8 cellular contexts compared by ENCODE assay signal in the genomic region with DNA sequence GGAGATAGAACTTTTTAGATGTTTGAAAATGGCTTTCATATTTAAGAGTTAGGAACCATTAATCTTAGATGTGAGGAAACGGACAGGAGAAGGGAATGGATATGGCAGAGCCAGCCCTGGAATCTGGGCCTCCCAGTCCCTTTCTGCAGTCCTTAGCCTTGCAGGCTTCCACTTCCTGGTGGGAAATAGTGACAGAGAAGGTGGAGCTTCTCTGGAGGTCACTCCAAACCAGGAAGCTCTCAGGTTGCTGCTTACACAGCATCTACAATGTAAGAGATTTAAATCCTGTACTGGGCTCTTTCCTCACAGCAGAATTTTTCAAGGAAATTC. TPM values are rescaled to one million over a fixed set of nuclear protein-coding genes. Genes with fewer than 3 reads are reported as not detected.
DNase-seq lines count a peak whose midpoint lies in the region; ATAC-seq and TF ChIP-seq lines count a peak whose summit lies in the region.

No MANE protein-coding gene starts in this region.

- peak overlapping the region; percentile 82 for H3K4me3 ChIP-seq in AG04449 (ENCODE audit: low read depth, low read length)
- H3K4me3 ChIP-seq in SU-DHL-6 (ENCODE audit: insufficient read depth, low read length, poor library complexity, severe bottlenecking): no peak overlapping the region
- peak overlapping the region; percentile 88 for H3K4me3 ChIP-seq in upper lobe of right lung

- TF ChIP-seq CTCF in AG04449 (IDR thresholded peaks at IDR 0.05; ENCODE audit: insufficient read depth, low read length, missing control alignments) (no peak), SU-DHL-6 (IDR thresholded peaks at IDR 0.05; ENCODE audit: insufficient read depth, low read length, poor library complexity, severe bottlenecking) (no peak), upper lobe of right lung (IDR thresholded peaks at IDR 0.05) (no peak)

- H3K4me1 ChIP-seq in upper lobe of right lung: peaks cover 46% of the 10 kb centered on the region

- no peaks in the 10 kb centered on the region for H3F3A ChIP-seq in SU-DHL-6 (ENCODE audit: insufficient read depth)

- H3K27ac Mint-ChIP-seq in immature natural killer cell: peak overlapping the region; percentile 93 to 99 (median 98)

- no peaks in the 10 kb centered on the region for H3K79me2 ChIP-seq in SU-DHL-6 (ENCODE audit: insufficient read depth, low read length)

- peak overlapping the region; percentile 93 for H2AFZ ChIP-seq in SU-DHL-6 (ENCODE audit: low read depth, low read length, severe bottlenecking)

- H3K27me3 Mint-ChIP-seq in immature natural killer cell (ENCODE audit: low read depth in 3 of 3): peaks cover 0 to 7% (median 2%) of the 10 kb centered on the region in 3 donors

- peaks cover 17 to 29% (median 19%) of the 10 kb centered on the region in 3 donors for H3K36me3 Mint-ChIP-seq in immature natural killer cell

- no peaks in the 10 kb centered on the region for H3K36me3 ChIP-seq in SU-DHL-6 (ENCODE audit: low read length)
- peaks cover 35% of the 10 kb centered on the region for H3K36me3 ChIP-seq in upper lobe of right lung

- peak overlapping the region; percentile 94 to 99 (median 99) for H3K4me3 Mint-ChIP-seq in immature natural killer cell

- no peak overlapping the region for H3K27ac ChIP-seq in SU-DHL-6 (ENCODE audit: low read depth, low read length)
- H3K27ac ChIP-seq in upper lobe of right lung: peak overlapping the region; percentile 95

- H3K4me1 Mint-ChIP-seq in immature natural killer cell: peaks cover 33 to 37% of the 10 kb centered on the region in 2 donors

- ATAC-seq in GM21447 (IDR thresholded peaks at IDR 0.05; ENCODE audit: unreplicated experiment) (peak; percentile 7), upper lobe of right lung (peak; percentile 43), HG03025 (IDR thresholded peaks at IDR 0.05; ENCODE audit: low FRiP score, unreplicated experiment) (no peak), HG03097 (IDR thresholded peaks at IDR 0.05; ENCODE audit: low FRiP score, unreplicated experiment) (no peak)

- intact Hi-C loops in upper lobe of right lung (cut with DNase I): no loop called here

- H3K9me2 ChIP-seq in SU-DHL-6 (replicated peaks; ENCODE audit: insufficient read depth, low read length): no peaks in the 10 kb centered on the region

- H3K27me3 ChIP-seq in SU-DHL-6 (ENCODE audit: low read length): no peaks in the 10 kb centered on the region
- no peaks in the 10 kb centered on the region for H3K27me3 ChIP-seq in upper lobe of right lung

- H3K4me2 ChIP-seq in SU-DHL-6 (ENCODE audit: low read depth, low read length, poor library complexity, severe bottlenecking): peak overlapping the region; percentile 55

- H3K9ac ChIP-seq in SU-DHL-6 (ENCODE audit: low read length): no peak overlapping the region

- DNase-seq in AG04449 (ENCODE audit: low read depth, low spot score) (no peak), immature natural killer cell (no peak), upper lobe of right lung (no peak), NCI-H2171 (lab: John Stamatoyannopoulos, UW) (no peak)

- no peaks in the 10 kb centered on the region for H4K20me1 ChIP-seq in SU-DHL-6 (ENCODE audit: low read depth, low read length)

- POLR2A ChIA-PET in AG04449 (lab: Yijun Ruan, JAX): interaction anchor here (0.7 to 1.6 kb wide), 4 partner anchors 13 to 45 kb away, joined by 3 to 9 read pairs (median 4); a partner anchor contains a TSS

- H3K9me3 ChIP-seq in SU-DHL-6 (ENCODE audit: insufficient read depth, low read length): no peaks in the 10 kb centered on the region
- H3K9me3 ChIP-seq in upper lobe of right lung: no peaks in the 10 kb centered on the region

- H3K9me3 Mint-ChIP-seq in immature natural killer cell: no peaks in the 10 kb centered on the region

- CTCF ChIA-PET in AG04449 (lab: Yijun Ruan, JAX): interaction anchor here (0.6 to 4.4 kb wide), 19 partner anchors 11 to 116 kb away, joined by 3 to 59 read pairs (median 3); no protein-coding TSS in a partner anchor

RNA-seq across cellular contexts. Expression of a gene that starts 2.5 kb away (rescaled TPM):
- polyA plus RNA-seq in immature natural killer cell: 100 to 1,000 TPM; 331 to 469 (median 429) TPM
- 522 TPM for total RNA-seq in upper lobe of right lung

RNA-seq across cellular contexts. Expression of a gene that starts 40.6 kb away (rescaled TPM):
- 100 to 1,000 TPM; 445 to 680 (median 567) TPM for polyA plus RNA-seq in immature natural killer cell
- 643 TPM for total RNA-seq in upper lobe of right lung

RNA-seq across cellular contexts. Expression of a gene that starts 54.6 kb away (rescaled TPM):
- polyA plus RNA-seq in immature natural killer cell: not detected
- not detected for total RNA-seq in upper lobe of right lung

Comparison
In these comparisons a context has a peak if more than half of its experiments do, and no peak if none do; other contexts are left out.
1. ATAC-seq: peak in GM21447 (single experiment) and upper lobe of right lung (single experiment); none in HG03025 (single experiment) and HG03097 (single experiment).